1 cellular context compared by ENCODE assay signal in genomic region chr12:8603858-8604257, GRCh38.
TF ChIP-seq lines count a peak whose summit lies in the region.

No MANE protein-coding gene starts in this region.

TF ChIP-seq in WTC11, 78 proteins besides CTCF, POLR2A, EP300 and RAD21 (continued from another document):
- TF ChIP-seq, protein P1, sequence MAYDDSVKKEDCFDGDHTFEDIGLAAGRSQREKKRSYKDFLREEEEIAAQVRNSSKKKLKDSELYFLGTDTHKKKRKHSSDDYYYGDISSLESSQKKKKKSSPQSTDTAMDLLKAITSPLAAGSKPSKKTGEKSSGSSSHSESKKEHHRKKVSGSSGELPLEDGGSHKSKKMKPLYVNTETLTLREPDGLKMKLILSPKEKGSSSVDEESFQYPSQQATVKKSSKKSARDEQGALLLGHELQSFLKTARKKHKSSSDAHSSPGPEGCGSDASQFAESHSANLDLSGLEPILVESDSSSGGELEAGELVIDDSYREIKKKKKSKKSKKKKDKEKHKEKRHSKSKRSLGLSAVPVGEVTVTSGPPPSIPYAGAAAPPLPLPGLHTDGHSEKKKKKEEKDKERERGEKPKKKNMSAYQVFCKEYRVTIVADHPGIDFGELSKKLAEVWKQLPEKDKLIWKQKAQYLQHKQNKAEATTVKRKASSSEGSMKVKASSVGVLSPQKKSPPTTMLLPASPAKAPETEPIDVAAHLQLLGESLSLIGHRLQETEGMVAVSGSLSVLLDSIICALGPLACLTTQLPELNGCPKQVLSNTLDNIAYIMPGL (CRISPR knock-in tag; IDR thresholded peaks at IDR 0.05) = no peak
- no peak for TF ChIP-seq NR3C1 (CRISPR knock-in tag; conservative IDR thresholded peaks at IDR 0.05; ENCODE audit: low read depth)
- TF ChIP-seq, protein P2, sequence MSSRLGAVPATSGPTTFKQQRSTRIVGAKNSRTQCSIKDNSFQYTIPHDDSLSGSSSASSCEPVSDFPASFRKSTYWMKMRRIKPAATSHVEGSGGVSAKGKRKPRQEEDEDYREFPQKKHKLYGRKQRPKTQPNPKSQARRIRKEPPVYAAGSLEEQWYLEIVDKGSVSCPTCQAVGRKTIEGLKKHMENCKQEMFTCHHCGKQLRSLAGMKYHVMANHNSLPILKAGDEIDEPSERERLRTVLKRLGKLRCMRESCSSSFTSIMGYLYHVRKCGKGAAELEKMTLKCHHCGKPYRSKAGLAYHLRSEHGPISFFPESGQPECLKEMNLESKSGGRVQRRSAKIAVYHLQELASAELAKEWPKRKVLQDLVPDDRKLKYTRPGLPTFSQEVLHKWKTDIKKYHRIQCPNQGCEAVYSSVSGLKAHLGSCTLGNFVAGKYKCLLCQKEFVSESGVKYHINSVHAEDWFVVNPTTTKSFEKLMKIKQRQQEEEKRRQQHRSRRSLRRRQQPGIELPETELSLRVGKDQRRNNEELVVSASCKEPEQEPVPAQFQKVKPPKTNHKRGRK (CRISPR knock-in tag; IDR thresholded peaks at IDR 0.05; ENCODE audit: borderline replicate concordance) = no peak
- no peak for TF ChIP-seq RELA (CRISPR knock-in tag; IDR thresholded peaks at IDR 0.05; ENCODE audit: borderline replicate concordance)
- no peak for TF ChIP-seq PREB (CRISPR knock-in tag; IDR thresholded peaks at IDR 0.05; ENCODE audit: borderline replicate concordance)
- TF ChIP-seq NR1H2 (CRISPR knock-in tag; IDR thresholded peaks at IDR 0.05) = no peak
- TF ChIP-seq ZNF396 (CRISPR knock-in tag; IDR thresholded peaks at IDR 0.05; ENCODE audit: borderline replicate concordance) = no peak
- TF ChIP-seq ATF3 (CRISPR knock-in tag; conservative IDR thresholded peaks at IDR 0.05) = no peak
- no peak for TF ChIP-seq JUN (CRISPR knock-in tag; IDR thresholded peaks at IDR 0.05)
- no peak for TF ChIP-seq ESRRA (CRISPR knock-in tag; IDR thresholded peaks at IDR 0.05; ENCODE audit: borderline replicate concordance)
- no peak for TF ChIP-seq CBFB (CRISPR knock-in tag; IDR thresholded peaks at IDR 0.05; ENCODE audit: low read depth)
- no peak for TF ChIP-seq ZNF281 (CRISPR knock-in tag; IDR thresholded peaks at IDR 0.05)
- TF ChIP-seq ZNF263 (CRISPR knock-in tag; IDR thresholded peaks at IDR 0.05; ENCODE audit: low read depth) = no peak
- TF ChIP-seq, protein P3, sequence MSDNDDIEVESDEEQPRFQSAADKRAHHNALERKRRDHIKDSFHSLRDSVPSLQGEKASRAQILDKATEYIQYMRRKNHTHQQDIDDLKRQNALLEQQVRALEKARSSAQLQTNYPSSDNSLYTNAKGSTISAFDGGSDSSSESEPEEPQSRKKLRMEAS (CRISPR knock-in tag; IDR thresholded peaks at IDR 0.05) = no peak
